In genomic region chr2:25295654-25296053, GRCh38 we compare ENCODE assay signal across 8 cellular contexts. TPM values are rescaled to one million over a fixed set of nuclear protein-coding genes. Genes with fewer than 3 reads are reported as not detected.
DNase-seq lines count a peak whose midpoint lies in the region; ATAC-seq, FAIRE-seq and TF ChIP-seq lines count a peak whose summit lies in the region.

No MANE protein-coding gene starts in this region.

- TF ChIP-seq CTCF in psoas muscle (IDR thresholded peaks at IDR 0.05), result no peak

- peak overlapping the region; percentile 72 to 90 (median 82) for H3K4me3 Mint-ChIP-seq in CD4-positive, alpha-beta memory T cell

- peak overlapping the region; percentile 86 to 97 (median 93) for H3K27ac Mint-ChIP-seq in CD4-positive, alpha-beta memory T cell

- H3K27me3 ChIP-seq in CD4-positive, alpha-beta memory T cell (ENCODE audit: insufficient read depth, low read length), result no peaks in the 10 kb centered on the region
- H3K27me3 ChIP-seq in Karpas-422 (ENCODE audit: low read length) (no peaks in the 10 kb centered on the region), psoas muscle (ENCODE audit: insufficient read depth in 3 of 3, low read length in 2 of 3) (no peaks in the 10 kb centered on the region), small intestine (ENCODE audit: control insufficient read depth in 2 of 2, insufficient read depth in 2 of 2, low read length in 2 of 2) (no peaks in the 10 kb centered on the region)

- intact Hi-C loops in CD4-positive, alpha-beta memory T cell (cut with micrococcal nuclease), result loop anchor here (1.0 kb wide), 2 partner anchors 9 to 22 kb away; no protein-coding TSS in a partner anchor
- intact Hi-C loops in psoas muscle (cut with DNase I), result no loop called here

- no peak for DNase-seq in CD4-positive, alpha-beta memory T cell
- DNase-seq in Karpas-422 (no peak), psoas muscle (no peak), small intestine (no peak), NCI-H226 (no peak), NCI-H1048 (lab: John Stamatoyannopoulos, UW) (no peak), NCI-H524 (lab: John Stamatoyannopoulos, UW) (no peak)

- H3K9me3 Mint-ChIP-seq in CD4-positive, alpha-beta memory T cell, result no peaks in the 10 kb centered on the region

- peaks cover 28 to 43% (median 37%) of the 10 kb centered on the region in 4 donors for H3K4me1 Mint-ChIP-seq in CD4-positive, alpha-beta memory T cell

- H3K9me2 ChIP-seq in Karpas-422 (replicated peaks; ENCODE audit: insufficient read depth, low read length), result no peaks in the 10 kb centered on the region

- H3K36me3 Mint-ChIP-seq in CD4-positive, alpha-beta memory T cell, result peaks cover 3 to 22% of the 10 kb centered on the region in 2 donors

- H3K4me2 ChIP-seq in Karpas-422 (ENCODE audit: low read depth, low read length, poor library complexity, severe bottlenecking), result peak overlapping the region; percentile 62

- 66 to 72% (median 69%) methylated on average over 7 of the region's 7 CpGs for WGBS in psoas muscle, 3 donors
- 89 to 94% (median 89%) methylated on average over 7 of the region's 7 CpGs for WGBS in small intestine, 3 donors

- H3K27me3 Mint-ChIP-seq in CD4-positive, alpha-beta memory T cell, result no peaks in the 10 kb centered on the region

- H3K79me2 ChIP-seq in Karpas-422 (ENCODE audit: low read length), result no peaks in the 10 kb centered on the region

- peak overlapping the region; percentile 94 for H2AFZ ChIP-seq in Karpas-422 (ENCODE audit: low read length)

- POLR2A ChIA-PET in CD4-positive, alpha-beta memory T cell (lab: Charles Lee; ENCODE audit: partially characterized antibody), result interaction anchor here (1.1 to 4.2 kb wide), 14 partner anchors 9 to 82 kb away, joined by 3 to 77 read pairs (median 12); no protein-coding TSS in a partner anchor

- FAIRE-seq in small intestine (lab: Jason Lieb, UNC), result no peak

- H3K4me3 ChIP-seq in CD4-positive, alpha-beta memory T cell (ENCODE audit: low read length in 2 of 2), result peak overlapping the region; percentile 1 to 39
- H3K4me3 ChIP-seq in Karpas-422 (ENCODE audit: low read length), result peak overlapping the region; percentile 30; the same call in 1 of the 2 replicates
- peak overlapping the region; percentile 53 for H3K4me3 ChIP-seq in psoas muscle
- H3K4me3 ChIP-seq in small intestine (ENCODE audit: low read depth in 1 of 2, low read length in 2 of 2), result no peak overlapping the region

- H3K36me3 ChIP-seq in CD4-positive, alpha-beta memory T cell (ENCODE audit: insufficient read depth, low read length), result peaks cover 11% of the 10 kb centered on the region
- no peaks in the 10 kb centered on the region for H3K36me3 ChIP-seq in Karpas-422 (ENCODE audit: insufficient read depth, low read length)
- peaks cover 0 to 18% of the 10 kb centered on the region in 2 donors for H3K36me3 ChIP-seq in psoas muscle (ENCODE audit: insufficient read depth in 1 of 2, low read depth in 1 of 2)
- H3K36me3 ChIP-seq in small intestine (ENCODE audit: control insufficient read depth in 2 of 2, insufficient read depth in 2 of 2, low read length in 2 of 2), result peaks cover 0 to 3% of the 10 kb centered on the region in 2 donors

- no peak for ATAC-seq in psoas muscle

- H3K9ac ChIP-seq in Karpas-422 (ENCODE audit: low read length), result peak overlapping the region; percentile 54

- no peaks in the 10 kb centered on the region for H3K9me3 ChIP-seq in CD4-positive, alpha-beta memory T cell (ENCODE audit: control insufficient read depth in 1 of 2, low read length in 2 of 2)
- H3K9me3 ChIP-seq in Karpas-422 (ENCODE audit: low read length), result no peaks in the 10 kb centered on the region
- no peaks in the 10 kb centered on the region for H3K9me3 ChIP-seq in psoas muscle
- H3K9me3 ChIP-seq in small intestine (ENCODE audit: control insufficient read depth, low read depth), result no peaks in the 10 kb centered on the region

- peak overlapping the region; percentile 69 for H3K27ac ChIP-seq in CD4-positive, alpha-beta memory T cell (ENCODE audit: low read depth, low read length)
- H3K27ac ChIP-seq in Karpas-422 (ENCODE audit: low read length) (no peak overlapping the region), cingulate gyrus (ENCODE audit: low read depth, low read length) (peak overlapping the region; percentile 91), psoas muscle (peak overlapping the region; percentile 97), small intestine (ENCODE audit: low read depth in 1 of 2, low read length in 1 of 2) (peak overlapping the region in 1 of 2 donors; percentile 96)

- CTCF ChIA-PET in CD4-positive, alpha-beta memory T cell (lab: Charles Lee; ENCODE audit: partially characterized antibody), result interaction anchor here (0.8 to 5.1 kb wide), 8 partner anchors 10 to 67 kb away, joined by 3 to 40 read pairs (median 16); no protein-coding TSS in a partner anchor

- H4K20me1 ChIP-seq in Karpas-422 (ENCODE audit: insufficient read depth, low read depth, low read length), result no peaks in the 10 kb centered on the region

- peaks cover 52% of the 10 kb centered on the region for H3K4me1 ChIP-seq in CD4-positive, alpha-beta memory T cell (ENCODE audit: insufficient read depth, low read length)
- peaks cover 16% of the 10 kb centered on the region for H3K4me1 ChIP-seq in Karpas-422 (ENCODE audit: low read length)
- H3K4me1 ChIP-seq in psoas muscle, result peaks cover 50% of the 10 kb centered on the region
- peaks cover 0 to 12% of the 10 kb centered on the region in 2 donors for H3K4me1 ChIP-seq in small intestine (ENCODE audit: control insufficient read depth in 2 of 2, insufficient read depth in 1 of 2, low read depth in 1 of 2, low read length in 1 of 2)

RNA-seq across cellular contexts. Expression of gene DNMT3A, which starts 46.1 kb away (rescaled TPM):
- 10 to 100 TPM; 62.2 to 71.6 TPM for total RNA-seq in CD4-positive, alpha-beta memory T cell
- polyA plus RNA-seq in CD4-positive, alpha-beta memory T cell, result 10 to 100 TPM in 1 of 2 donors, 1 to 10 TPM in 1; 7.5 to 14.6 TPM
- total RNA-seq in Karpas-422 (2014; rRNA removed; shearing (Covaris generic); ENCODE audit: low replicate concordance), result 0.97 and 1.6 TPM in 2 replicates
- 10 to 100 TPM; 20.6 to 26.2 (median 21.7) TPM for total RNA-seq in psoas muscle
- 1 to 10 TPM; 7.1 to 9.9 (median 8.4) TPM for polyA plus RNA-seq in psoas muscle
- 10 to 100 TPM in 1 of 3 donors, 1 to 10 TPM in 2; 3.4 to 14.8 (median 4.6) TPM for polyA plus RNA-seq in small intestine

Comparison
In these comparisons a context has a peak if more than half of its experiments do, and no peak if none do; other contexts are left out.
1. H3K4me3 ChIP-seq: peak in CD4-positive, alpha-beta memory T cell (2 of 2), Karpas-422 (single experiment) and psoas muscle (single experiment); none in small intestine (0 of 2).